In the genomic region with DNA sequence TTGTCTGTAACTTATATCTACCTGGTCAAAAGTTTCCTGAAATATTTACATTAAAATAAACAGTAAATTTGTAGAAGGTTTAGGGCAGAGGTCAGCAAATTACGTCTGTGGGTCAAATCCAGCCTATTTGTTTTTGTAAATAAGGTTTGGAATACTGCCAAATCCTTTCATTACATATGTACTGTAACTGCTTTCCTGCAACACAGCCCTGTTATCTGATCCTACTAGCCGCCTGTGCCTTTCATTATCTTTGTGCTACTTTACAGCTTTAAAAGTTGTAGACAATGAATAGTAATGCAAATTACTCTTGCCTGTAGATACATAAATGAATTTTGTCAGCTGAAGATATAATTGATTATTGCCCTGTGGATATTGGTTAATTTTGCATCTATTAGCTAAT, we compare ENCODE assay signal across 1 cellular context.
TF ChIP-seq lines count a peak whose summit lies in the region.

No MANE protein-coding gene starts in this region.

TF ChIP-seq in GM23338, 12 proteins besides CTCF, POLR2A, EP300 and RAD21 (continued from another document):
- TF ChIP-seq, protein P1, sequence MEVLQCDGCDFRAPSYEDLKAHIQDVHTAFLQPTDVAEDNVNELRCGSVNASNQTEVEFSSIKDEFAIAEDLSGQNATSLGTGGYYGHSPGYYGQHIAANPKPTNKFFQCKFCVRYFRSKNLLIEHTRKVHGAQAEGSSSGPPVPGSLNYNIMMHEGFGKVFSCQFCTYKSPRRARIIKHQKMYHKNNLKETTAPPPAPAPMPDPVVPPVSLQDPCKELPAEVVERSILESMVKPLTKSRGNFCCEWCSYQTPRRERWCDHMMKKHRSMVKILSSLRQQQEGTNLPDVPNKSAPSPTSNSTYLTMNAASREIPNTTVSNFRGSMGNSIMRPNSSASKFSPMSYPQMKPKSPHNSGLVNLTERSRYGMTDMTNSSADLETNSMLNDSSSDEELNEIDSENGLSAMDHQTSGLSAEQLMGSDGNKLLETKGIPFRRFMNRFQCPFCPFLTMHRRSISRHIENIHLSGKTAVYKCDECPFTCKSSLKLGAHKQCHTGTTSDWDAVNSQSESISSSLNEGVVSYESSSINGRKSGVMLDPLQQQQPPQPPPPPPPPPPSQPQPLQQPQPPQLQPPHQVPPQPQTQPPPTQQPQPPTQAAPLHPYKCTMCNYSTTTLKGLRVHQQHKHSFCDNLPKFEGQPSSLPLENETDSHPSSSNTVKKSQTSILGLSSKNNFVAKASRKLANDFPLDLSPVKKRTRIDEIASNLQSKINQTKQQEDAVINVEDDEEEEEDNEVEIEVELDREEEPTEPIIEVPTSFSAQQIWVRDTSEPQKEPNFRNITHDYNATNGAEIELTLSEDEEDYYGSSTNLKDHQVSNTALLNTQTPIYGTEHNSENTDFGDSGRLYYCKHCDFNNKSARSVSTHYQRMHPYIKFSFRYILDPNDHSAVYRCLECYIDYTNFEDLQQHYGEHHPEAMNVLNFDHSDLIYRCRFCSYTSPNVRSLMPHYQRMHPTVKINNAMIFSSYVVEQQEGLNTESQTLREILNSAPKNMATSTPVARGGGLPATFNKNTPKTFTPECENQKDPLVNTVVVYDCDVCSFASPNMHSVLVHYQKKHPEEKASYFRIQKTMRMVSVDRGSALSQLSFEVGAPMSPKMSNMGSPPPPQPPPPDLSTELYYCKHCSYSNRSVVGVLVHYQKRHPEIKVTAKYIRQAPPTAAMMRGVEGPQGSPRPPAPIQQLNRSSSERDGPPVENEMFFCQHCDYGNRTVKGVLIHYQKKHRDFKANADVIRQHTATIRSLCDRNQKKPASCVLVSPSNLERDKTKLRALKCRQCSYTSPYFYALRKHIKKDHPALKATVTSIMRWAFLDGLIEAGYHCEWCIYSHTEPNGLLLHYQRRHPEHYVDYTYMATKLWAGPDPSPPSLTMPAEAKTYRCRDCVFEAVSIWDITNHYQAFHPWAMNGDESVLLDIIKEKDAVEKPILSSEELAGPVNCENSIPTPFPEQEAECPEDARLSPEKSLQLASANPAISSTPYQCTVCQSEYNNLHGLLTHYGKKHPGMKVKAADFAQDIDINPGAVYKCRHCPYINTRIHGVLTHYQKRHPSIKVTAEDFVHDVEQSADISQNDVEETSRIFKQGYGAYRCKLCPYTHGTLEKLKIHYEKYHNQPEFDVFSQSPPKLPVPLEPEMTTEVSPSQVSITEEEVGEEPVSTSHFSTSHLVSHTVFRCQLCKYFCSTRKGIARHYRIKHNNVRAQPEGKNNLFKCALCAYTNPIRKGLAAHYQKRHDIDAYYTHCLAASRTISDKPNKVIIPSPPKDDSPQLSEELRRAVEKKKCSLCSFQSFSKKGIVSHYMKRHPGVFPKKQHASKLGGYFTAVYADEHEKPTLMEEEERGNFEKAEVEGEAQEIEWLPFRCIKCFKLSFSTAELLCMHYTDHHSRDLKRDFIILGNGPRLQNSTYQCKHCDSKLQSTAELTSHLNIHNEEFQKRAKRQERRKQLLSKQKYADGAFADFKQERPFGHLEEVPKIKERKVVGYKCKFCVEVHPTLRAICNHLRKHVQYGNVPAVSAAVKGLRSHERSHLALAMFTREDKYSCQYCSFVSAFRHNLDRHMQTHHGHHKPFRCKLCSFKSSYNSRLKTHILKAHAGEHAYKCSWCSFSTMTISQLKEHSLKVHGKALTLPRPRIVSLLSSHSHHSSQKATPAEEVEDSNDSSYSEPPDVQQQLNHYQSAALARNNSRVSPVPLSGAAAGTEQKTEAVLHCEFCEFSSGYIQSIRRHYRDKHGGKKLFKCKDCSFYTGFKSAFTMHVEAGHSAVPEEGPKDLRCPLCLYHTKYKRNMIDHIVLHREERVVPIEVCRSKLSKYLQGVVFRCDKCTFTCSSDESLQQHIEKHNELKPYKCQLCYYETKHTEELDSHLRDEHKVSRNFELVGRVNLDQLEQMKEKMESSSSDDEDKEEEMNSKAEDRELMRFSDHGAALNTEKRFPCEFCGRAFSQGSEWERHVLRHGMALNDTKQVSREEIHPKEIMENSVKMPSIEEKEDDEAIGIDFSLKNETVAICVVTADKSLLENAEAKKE (CRISPR knock-in tag; IDR thresholded peaks at IDR 0.05): no peak
